10 cellular contexts compared by ENCODE assay signal in the genomic region with DNA sequence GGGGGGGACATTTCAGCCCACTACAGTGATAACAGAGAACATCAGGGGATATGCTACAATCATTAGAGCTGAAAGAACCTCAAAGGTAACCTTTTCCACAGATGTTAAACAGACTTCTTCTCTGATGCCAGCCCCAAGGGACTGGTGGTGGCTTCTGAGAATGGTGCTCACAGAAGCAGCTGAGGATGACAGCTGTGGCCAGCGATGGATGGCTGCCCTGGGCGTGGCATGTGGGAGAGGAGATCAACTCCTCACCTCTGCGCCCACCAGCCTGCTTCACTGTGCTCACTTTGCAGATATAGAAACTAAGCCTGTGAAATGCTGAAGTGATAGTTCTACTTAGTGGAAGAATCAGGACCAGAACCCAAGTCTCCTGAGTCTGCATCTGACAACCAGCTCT. TPM values are rescaled to one million over a fixed set of nuclear protein-coding genes. Genes with fewer than 3 reads are reported as not detected.
DNase-seq lines count a peak whose midpoint lies in the region; ATAC-seq, FAIRE-seq and TF ChIP-seq lines count a peak whose summit lies in the region.
"Had no signal": no experiment of that assay in that cellular context is flagged by ENCODE, and none has a peak within 500 bp of the region (broad histone marks: within the 10 kb centered on the region; RNA-seq: fewer than 3 reads in every experiment).

No MANE protein-coding gene starts in this region.

- H3K79me2 ChIP-seq in OCI-LY3 (ENCODE audit: low read length): peaks cover 21% of the 10 kb centered on the region

- H2AFZ ChIP-seq in OCI-LY3 (ENCODE audit: low read depth, low read length): no peak overlapping the region

- peak; percentile 50 to 58 for ATAC-seq in CD4-positive, CD25-positive, alpha-beta regulatory T cell (ENCODE audit: low read depth in 2 of 2)
- peak; percentile 89 for ATAC-seq in HG02970 (IDR thresholded peaks at IDR 0.05; ENCODE audit: low FRiP score, unreplicated experiment)

- no peak overlapping the region for H3K4me3 ChIP-seq in CD4-positive, CD25-positive, alpha-beta regulatory T cell (ENCODE audit: low read depth, low read length)
- H3K4me3 ChIP-seq in OCI-LY3 (ENCODE audit: low read length): 0 out of 2 replicates have a peak overlapping the region, but pooled peaks have one; percentile 9

- H3K27ac Mint-ChIP-seq in CD4-positive, CD25-positive, alpha-beta regulatory T cell: peak overlapping the region in 1 of 3 donors; percentile 42

- peaks cover 29% of the 10 kb centered on the region for H3K36me3 Mint-ChIP-seq in CD4-positive, CD25-positive, alpha-beta regulatory T cell

- H3K4me3 Mint-ChIP-seq in CD4-positive, CD25-positive, alpha-beta regulatory T cell: no peak overlapping the region

- peak overlapping the region; percentile 48 for H3K4me2 ChIP-seq in OCI-LY3 (ENCODE audit: low read length)

- H3K9me3 Mint-ChIP-seq in CD4-positive, CD25-positive, alpha-beta regulatory T cell: peaks cover 0 to 16% (median 2%) of the 10 kb centered on the region in 7 donors

- no peak for DNase-seq in CD4-positive, CD25-positive, alpha-beta regulatory T cell
- peak; percentile 54 for DNase-seq in GM19239 (ENCODE audit: insufficient read length, low spot score)
- DNase-seq in activated gamma-delta T cell (lab: John Stamatoyannopoulos, UW): no peak
- no peak for DNase-seq in NCI-H526 treated with DMSO at 0.1 percent for 48 hours (lab: John Stamatoyannopoulos, UW)
- DNase-seq in G401 (ENCODE audit: low spot score): no peak
- DNase-seq in effector CD4-positive, alpha-beta T cell: no peak
- DNase-seq: activated CD8-positive, alpha-beta memory T cell treated with anti-CD3 and anti-CD28 coated beads, Interleukin-2, amount 50 U/mL, for 48 hours had no signal

- no peak for TF ChIP-seq CTCF in OCI-LY3 (IDR thresholded peaks at IDR 0.05; ENCODE audit: low read depth, low read length)

- no peaks in the 10 kb centered on the region for H3K27me3 Mint-ChIP-seq in CD4-positive, CD25-positive, alpha-beta regulatory T cell

- H3K4me1 Mint-ChIP-seq in CD4-positive, CD25-positive, alpha-beta regulatory T cell: peaks cover 15 to 74% (median 38%) of the 10 kb centered on the region in 4 donors

- no peak overlapping the region for H3K9ac ChIP-seq in OCI-LY3 (ENCODE audit: low read length)

- H4K20me1 ChIP-seq in OCI-LY3 (ENCODE audit: insufficient read depth, low read length): peaks cover 59% of the 10 kb centered on the region

- in situ Hi-C loops in G401 (cut with HindIII; ENCODE audit: low sequenced_read_pairs): no loop called here

- H3K36me3 ChIP-seq in CD4-positive, CD25-positive, alpha-beta regulatory T cell (ENCODE audit: control insufficient read depth, insufficient read depth, low read length): peaks cover 9% of the 10 kb centered on the region
- peaks cover 8% of the 10 kb centered on the region for H3K36me3 ChIP-seq in OCI-LY3 (replicated peaks; ENCODE audit: low read depth, low read length)

- H3K27ac ChIP-seq in CD4-positive, CD25-positive, alpha-beta regulatory T cell (ENCODE audit: insufficient read depth, low read length, poor library complexity, severe bottlenecking): no peak overlapping the region
- H3K27ac ChIP-seq in OCI-LY3 (ENCODE audit: low read length): peak overlapping the region; percentile 23; the same call in 1 of the 2 replicates
- H3K27ac ChIP-seq: epithelial cell of prostate had no signal

- FAIRE-seq in GM19239 (lab: Jason Lieb, UNC): peak; percentile 45

- H3K27me3 ChIP-seq in CD4-positive, CD25-positive, alpha-beta regulatory T cell (ENCODE audit: control insufficient read depth, insufficient read depth, low read length): no peaks in the 10 kb centered on the region
- H3K27me3 ChIP-seq in OCI-LY3 (ENCODE audit: low read depth, low read length): no peaks in the 10 kb centered on the region; the same call in 1 of the 2 replicates

- peaks cover 3 to 10% of the 10 kb centered on the region in 2 experiments for H3K9me3 ChIP-seq in CD4-positive, CD25-positive, alpha-beta regulatory T cell (ENCODE audit: control insufficient read depth in 2 of 2, low read length in 2 of 2)
- peaks cover 9% of the 10 kb centered on the region; the same call in 1 of the 2 replicates for H3K9me3 ChIP-seq in OCI-LY3 (ENCODE audit: insufficient read depth, low read length)

- no peaks in the 10 kb centered on the region for H3K4me1 ChIP-seq in CD4-positive, CD25-positive, alpha-beta regulatory T cell (ENCODE audit: control insufficient read depth, insufficient read depth, low read length, poor library complexity, severe bottlenecking)
- H3K4me1 ChIP-seq in OCI-LY3 (ENCODE audit: low read length): peaks cover 23% of the 10 kb centered on the region

RNA-seq across cellular contexts. Expression of gene FOXN3, which starts 33.0 kb away (rescaled TPM):
- 203 TPM for total RNA-seq in CD4-positive, CD25-positive, alpha-beta regulatory T cell
- 100 to 1,000 TPM; 108 to 126 (median 110) TPM for polyA plus RNA-seq in CD4-positive, CD25-positive, alpha-beta regulatory T cell
- 7.6 and 10.0 TPM in 2 replicates for total RNA-seq in G401 (2014; rRNA removed; shearing (Covaris generic))

Comparison
In these comparisons a context has a peak if more than half of its experiments do, and no peak if none do; other contexts are left out.
1. RNA of gene FOXN3, which starts 33.0 kb away (total RNA-seq): 203 TPM in CD4-positive, CD25-positive, alpha-beta regulatory T cell (single experiment); 7.6 to 10.0 TPM in G401; every median in the first group is over 10 times any median in the second.